ENCODE assay signal across 16 cellular contexts in the genomic region with DNA sequence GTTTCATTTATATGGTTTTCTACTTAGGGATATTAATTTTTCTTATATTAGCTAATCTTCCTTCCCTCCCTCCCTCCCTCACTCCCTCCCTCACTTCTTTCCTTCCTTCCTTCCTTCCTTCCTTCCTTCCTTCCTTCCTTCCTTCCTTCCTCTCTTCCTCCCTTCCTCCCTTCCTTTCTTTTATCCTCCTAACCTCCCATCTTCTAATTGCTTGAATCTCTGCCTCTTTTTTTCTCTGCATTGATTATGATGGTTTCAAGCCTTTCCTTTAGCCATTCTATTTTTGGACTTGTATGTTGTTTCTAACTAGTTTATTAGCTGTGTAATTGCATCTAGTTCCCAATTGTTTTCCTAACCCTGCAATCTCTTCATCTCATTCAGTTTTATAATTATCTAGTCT. TPM values are rescaled to one million over a fixed set of nuclear protein-coding genes. Genes with fewer than 3 reads are reported as not detected.
"Had no signal": no experiment of that assay in that cellular context is flagged by ENCODE, and none has a peak within 500 bp of the region (broad histone marks: within the 10 kb centered on the region; RNA-seq: fewer than 3 reads in every experiment).

No MANE protein-coding gene starts in this region.

- H3K27ac Mint-ChIP-seq: activated CD4-positive, alpha-beta memory T cell treated with anti-CD3 and anti-CD28 coated beads, Interleukin-2, amount 10 ng/mL, durations not matched to agents 7 days and 5 days; activated CD4-positive, alpha-beta T cell treated with anti-CD3 and anti-CD28 coated beads for 36 hours; activated naive CD4-positive, alpha-beta T cell treated with anti-CD3 and anti-CD28 coated beads, Interleukin-2, amount 50 U/mL, for 24 hours; effector memory CD8-positive, alpha-beta T cell; memory B cell; T-helper 1 cell treated with Interleukin-12 subunit alpha and Interleukin-12 subunit beta and Interleukin-4 antibody, amounts not matched to agents 30 μg/mL and 1 μg/mL, for 36 hours had no signal

- DNase-seq: activated CD4-positive, alpha-beta memory T cell treated with anti-CD3 and anti-CD28 coated beads, Interleukin-2, amount 10 ng/mL, durations not matched to agents 7 days and 5 days; activated CD4-positive, alpha-beta T cell treated with anti-CD3 and anti-CD28 coated beads for 36 hours; activated effector memory CD4-positive, alpha-beta T cell treated with anti-CD3 and anti-CD28 coated beads, Interleukin-2, amount 50 U/mL, for 16 hours; activated T-cell treated with anti-CD3 and anti-CD28 coated beads, Interleukin-2, amount 50 U/mL, for 4 hours; effector memory CD8-positive, alpha-beta T cell; left lung; mucosa of descending colon; naive thymus-derived CD8-positive, alpha-beta T cell; posterior cingulate gyrus; stimulated activated CD4-positive, alpha-beta T cell treated with anti-CD3 and anti-CD28 coated beads, Interleukin-4, amount 100 ng/mL, for 4 hours; stimulated activated naive CD8-positive, alpha-beta T cell treated with anti-CD3 and anti-CD28 coated beads, Interleukin-15, Interleukin-2, amounts not matched to agents 100 U/mL and 50 U/mL, for 24 hours had no signal

- H3K27me3 ChIP-seq: hepatocyte had no signal

- H3K4me2 ChIP-seq: hepatocyte had no signal

- H3K79me2 ChIP-seq: hepatocyte had no signal

- H3K9me3 ChIP-seq: left lung, mucosa of descending colon had no signal

- H3K36me3 Mint-ChIP-seq: activated naive CD4-positive, alpha-beta T cell treated with anti-CD3 and anti-CD28 coated beads, Interleukin-2, amount 50 U/mL, for 24 hours; memory B cell; naive thymus-derived CD8-positive, alpha-beta T cell had no signal

- ATAC-seq: activated T-cell treated with anti-CD3 and anti-CD28 coated beads, Interleukin-2, amount 50 U/mL, for 4 hours; effector memory CD8-positive, alpha-beta T cell; naive thymus-derived CD8-positive, alpha-beta T cell; stimulated activated naive CD8-positive, alpha-beta T cell treated with anti-CD3 and anti-CD28 coated beads, Interleukin-15, Interleukin-2, amounts not matched to agents 100 U/mL and 50 U/mL, for 24 hours had no signal

- H3K9me3 Mint-ChIP-seq: activated CD4-positive, alpha-beta memory T cell treated with anti-CD3 and anti-CD28 coated beads, Interleukin-2, amount 10 ng/mL, durations not matched to agents 7 days and 5 days; activated naive CD4-positive, alpha-beta T cell treated with anti-CD3 and anti-CD28 coated beads, Interleukin-2, amount 50 U/mL, for 24 hours; activated T-cell treated with anti-CD3 and anti-CD28 coated beads, Interleukin-2, amount 50 U/mL, for 4 hours; central memory CD8-positive, alpha-beta T cell; effector memory CD8-positive, alpha-beta T cell; naive thymus-derived CD8-positive, alpha-beta T cell; T-helper 1 cell treated with Interleukin-12 subunit alpha and Interleukin-12 subunit beta and Interleukin-4 antibody, amounts not matched to agents 30 μg/mL and 1 μg/mL, for 36 hours had no signal

- H3K4me3 Mint-ChIP-seq: activated CD4-positive, alpha-beta memory T cell treated with anti-CD3 and anti-CD28 coated beads, Interleukin-2, amount 10 ng/mL, durations not matched to agents 7 days and 5 days; activated CD4-positive, alpha-beta T cell treated with anti-CD3 and anti-CD28 coated beads for 36 hours; activated naive CD4-positive, alpha-beta T cell treated with anti-CD3 and anti-CD28 coated beads, Interleukin-2, amount 50 U/mL, for 24 hours; activated T-cell treated with anti-CD3 and anti-CD28 coated beads, Interleukin-2, amount 50 U/mL, for 4 hours; central memory CD8-positive, alpha-beta T cell; effector memory CD8-positive, alpha-beta T cell; memory B cell; naive thymus-derived CD8-positive, alpha-beta T cell; T-helper 1 cell treated with Interleukin-12 subunit alpha and Interleukin-12 subunit beta and Interleukin-4 antibody, amounts not matched to agents 30 μg/mL and 1 μg/mL, for 36 hours had no signal

- H3K36me3 ChIP-seq: left lung had no signal

- H3K4me1 Mint-ChIP-seq: activated CD4-positive, alpha-beta memory T cell treated with anti-CD3 and anti-CD28 coated beads, Interleukin-2, amount 10 ng/mL, durations not matched to agents 7 days and 5 days; activated CD4-positive, alpha-beta T cell treated with anti-CD3 and anti-CD28 coated beads for 36 hours; activated naive CD4-positive, alpha-beta T cell treated with anti-CD3 and anti-CD28 coated beads, Interleukin-2, amount 50 U/mL, for 24 hours; central memory CD8-positive, alpha-beta T cell; naive thymus-derived CD8-positive, alpha-beta T cell had no signal

- H3K27ac ChIP-seq: hepatocyte, left lung had no signal

- H2AFZ ChIP-seq: hepatocyte had no signal

- H3K4me1 ChIP-seq: left lung had no signal

- H3K4me3 ChIP-seq: hepatocyte, left lung, mucosa of descending colon had no signal

RNA-seq across cellular contexts. Expression of a gene that starts 17.0 kb away (rescaled TPM):
- total RNA-seq: activated CD4-positive, alpha-beta memory T cell treated with anti-CD3 and anti-CD28 coated beads, Interleukin-2, amount 10 ng/mL, durations not matched to agents 7 days and 5 days; activated CD4-positive, alpha-beta T cell treated with anti-CD3 and anti-CD28 coated beads for 36 hours; activated T-cell treated with anti-CD3 and anti-CD28 coated beads, Interleukin-2, amount 50 U/mL, for 4 hours; naive thymus-derived CD8-positive, alpha-beta T cell had no signal
